ENCODE assay signal across 25 cellular contexts in genomic region chr20:45583502-45583901, GRCh38. TPM values are rescaled to one million over a fixed set of nuclear protein-coding genes. Genes with fewer than 3 reads are reported as not detected.
"Had no signal": no experiment of that assay in that cellular context is flagged by ENCODE, and none has a peak within 500 bp of the region (broad histone marks: within the 10 kb centered on the region; RNA-seq: fewer than 3 reads in every experiment).

No MANE protein-coding gene starts in this region.

- H3K27ac Mint-ChIP-seq: activated B cell treated with CpG ODN at 0.5 μM for 24 hours; activated CD4-positive, alpha-beta memory T cell treated with anti-CD3 and anti-CD28 coated beads for 36 hours; activated CD4-positive, alpha-beta T cell treated with anti-CD3 and anti-CD28 coated beads, Interleukin-2, amount 10 ng/mL, durations not matched to agents 7 days and 5 days; activated naive CD4-positive, alpha-beta T cell treated with anti-CD3 and anti-CD28 coated beads, Interleukin-2, amount 50 U/mL, for 24 hours; T-helper 17 cell had no signal

- H3K9me3 ChIP-seq: breast epithelium, MG63 had no signal

- H3K27me3 ChIP-seq: breast epithelium had no signal

- H3K4me3 Mint-ChIP-seq: activated B cell treated with CpG ODN at 0.5 μM for 24 hours; activated CD4-positive, alpha-beta memory T cell treated with anti-CD3 and anti-CD28 coated beads for 36 hours; activated CD4-positive, alpha-beta T cell treated with anti-CD3 and anti-CD28 coated beads, Interleukin-2, amount 10 ng/mL, durations not matched to agents 7 days and 5 days; activated naive CD4-positive, alpha-beta T cell treated with anti-CD3 and anti-CD28 coated beads, Interleukin-2, amount 50 U/mL, for 24 hours; T-helper 17 cell had no signal

- DNase-seq: activated B cell treated with CpG ODN at 0.5 μM for 24 hours; activated CD4-positive, alpha-beta memory T cell treated with anti-CD3 and anti-CD28 coated beads for 36 hours; activated CD4-positive, alpha-beta T cell treated with anti-CD3 and anti-CD28 coated beads, Interleukin-2, amount 10 ng/mL, durations not matched to agents 7 days and 5 days; activated CD8-positive, alpha-beta memory T cell treated with anti-CD3 and anti-CD28 coated beads for 24 hours; activated naive CD4-positive, alpha-beta T cell; activated T-cell treated with anti-CD3 and anti-CD28 coated beads for 4 hours; activated T-cell treated with anti-CD3 and anti-CD28 coated beads, Interleukin-2, amount 50 U/mL, for 48 hours; aorta; caudate nucleus; MG63; MV-4-11; NCI-H1092 treated with DMSO at 0.1 percent for 48 hours; NCI-H1417 treated with DMSO at 0.1 percent for 48 hours; NCI-H1694; NCI-H2029; NCI-H446; NCI-H524; PC-3; SHP77 treated with DMSO at 0.1 percent for 48 hours; T-helper 17 cell; T-helper 9 cell had no signal

- H3K36me3 ChIP-seq: breast epithelium, MG63 had no signal

- H3K4me1 ChIP-seq: breast epithelium had no signal

- H3K27ac ChIP-seq: breast epithelium had no signal

- H3K4me1 Mint-ChIP-seq: activated B cell treated with CpG ODN at 0.5 μM for 24 hours; activated CD4-positive, alpha-beta T cell treated with anti-CD3 and anti-CD28 coated beads, Interleukin-2, amount 10 ng/mL, durations not matched to agents 7 days and 5 days; activated naive CD4-positive, alpha-beta T cell treated with anti-CD3 and anti-CD28 coated beads, Interleukin-2, amount 50 U/mL, for 24 hours; T-helper 17 cell had no signal

- H3K36me3 Mint-ChIP-seq: activated CD4-positive, alpha-beta memory T cell treated with anti-CD3 and anti-CD28 coated beads for 36 hours; activated naive CD4-positive, alpha-beta T cell treated with anti-CD3 and anti-CD28 coated beads, Interleukin-2, amount 50 U/mL, for 24 hours had no signal

- H3K9me3 Mint-ChIP-seq: activated B cell treated with CpG ODN at 0.5 μM for 24 hours; activated CD4-positive, alpha-beta memory T cell treated with anti-CD3 and anti-CD28 coated beads for 36 hours; activated CD4-positive, alpha-beta T cell treated with anti-CD3 and anti-CD28 coated beads, Interleukin-2, amount 10 ng/mL, durations not matched to agents 7 days and 5 days; activated naive CD4-positive, alpha-beta T cell treated with anti-CD3 and anti-CD28 coated beads, Interleukin-2, amount 50 U/mL, for 24 hours had no signal

- H3K4me3 ChIP-seq: breast epithelium, MG63 had no signal

- ATAC-seq: PC-3, T-helper 17 cell had no signal

RNA-seq across cellular contexts. Expression of gene WFDC8, which starts 4.4 kb away (rescaled TPM):
- total RNA-seq: activated B cell treated with CpG ODN at 0.5 μM for 24 hours; activated CD4-positive, alpha-beta memory T cell treated with anti-CD3 and anti-CD28 coated beads for 36 hours; activated CD4-positive, alpha-beta T cell treated with anti-CD3 and anti-CD28 coated beads, Interleukin-2, amount 10 ng/mL, durations not matched to agents 7 days and 5 days; aorta; breast epithelium; chondrocyte; PC-3; SK-MEL-5; T-helper 17 cell had no signal
- polyA plus RNA-seq: aorta had no signal

RNA-seq across cellular contexts. Expression of gene EPPIN, which starts 36.3 kb away (rescaled TPM):
- total RNA-seq: activated B cell treated with CpG ODN at 0.5 μM for 24 hours; activated CD4-positive, alpha-beta memory T cell treated with anti-CD3 and anti-CD28 coated beads for 36 hours; activated CD4-positive, alpha-beta T cell treated with anti-CD3 and anti-CD28 coated beads, Interleukin-2, amount 10 ng/mL, durations not matched to agents 7 days and 5 days; aorta; breast epithelium; chondrocyte; PC-3; SK-MEL-5; T-helper 17 cell had no signal
- polyA plus RNA-seq: aorta had no signal

RNA-seq across cellular contexts. Expression of gene WFDC6, which starts 44.2 kb away (rescaled TPM):
- total RNA-seq: activated B cell treated with CpG ODN at 0.5 μM for 24 hours; activated CD4-positive, alpha-beta memory T cell treated with anti-CD3 and anti-CD28 coated beads for 36 hours; activated CD4-positive, alpha-beta T cell treated with anti-CD3 and anti-CD28 coated beads, Interleukin-2, amount 10 ng/mL, durations not matched to agents 7 days and 5 days; aorta; breast epithelium; chondrocyte; PC-3; SK-MEL-5; T-helper 17 cell had no signal
- polyA plus RNA-seq: aorta had no signal

RNA-seq across cellular contexts. Expression of gene WFDC10A, which starts 46.0 kb away (rescaled TPM):
- total RNA-seq: activated B cell treated with CpG ODN at 0.5 μM for 24 hours; activated CD4-positive, alpha-beta memory T cell treated with anti-CD3 and anti-CD28 coated beads for 36 hours; activated CD4-positive, alpha-beta T cell treated with anti-CD3 and anti-CD28 coated beads, Interleukin-2, amount 10 ng/mL, durations not matched to agents 7 days and 5 days; aorta; breast epithelium; chondrocyte; PC-3; SK-MEL-5; T-helper 17 cell had no signal
- polyA plus RNA-seq: aorta had no signal

RNA-seq across cellular contexts. Expression of gene WFDC9, which starts 47.6 kb away (rescaled TPM):
- total RNA-seq: activated B cell treated with CpG ODN at 0.5 μM for 24 hours; activated CD4-positive, alpha-beta memory T cell treated with anti-CD3 and anti-CD28 coated beads for 36 hours; activated CD4-positive, alpha-beta T cell treated with anti-CD3 and anti-CD28 coated beads, Interleukin-2, amount 10 ng/mL, durations not matched to agents 7 days and 5 days; aorta; breast epithelium; chondrocyte; PC-3; SK-MEL-5; T-helper 17 cell had no signal
- polyA plus RNA-seq: aorta had no signal
